Comparison of ENCODE assay signal across 1 cellular context in the genomic region with DNA sequence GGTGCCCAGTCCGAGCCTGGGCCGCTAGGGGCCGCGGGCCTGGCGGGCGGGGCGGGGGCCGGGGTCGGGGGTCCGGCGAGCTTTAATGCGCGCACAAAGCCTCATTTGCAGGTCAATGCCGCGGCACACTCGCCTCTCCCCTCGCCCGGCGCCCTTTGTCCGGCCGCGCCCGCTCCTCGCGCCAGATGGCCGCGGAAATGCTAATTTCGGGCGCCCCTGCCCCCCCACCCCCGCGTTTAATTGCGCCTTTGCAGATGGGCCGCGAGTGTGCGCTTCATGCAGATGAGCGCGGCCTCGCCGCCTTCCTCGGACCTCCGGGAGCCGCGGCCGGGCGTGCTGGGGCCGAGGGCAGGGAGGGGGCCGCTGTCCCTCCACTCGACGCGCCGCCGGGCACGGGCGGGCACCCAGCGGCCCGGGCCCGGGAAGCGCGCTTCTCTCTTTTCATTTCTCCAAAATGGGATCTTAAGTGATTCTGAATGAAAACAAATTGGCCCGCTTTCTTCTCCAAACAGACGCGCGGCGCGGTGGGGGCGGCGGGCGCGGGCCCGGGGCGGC.
TF ChIP-seq lines count a peak whose summit lies in the region.

No MANE protein-coding gene starts in this region.

TF ChIP-seq in IMR-90, 13 proteins besides CTCF, POLR2A, EP300 and RAD21:
- TF ChIP-seq NFE2L2 (IDR thresholded peaks at IDR 0.05; ENCODE audit: low read depth, low read length) (no peak), CHD1 (IDR thresholded peaks at IDR 0.05; ENCODE audit: low read depth, low read length) (no peak), BHLHE40 (IDR thresholded peaks at IDR 0.05; ENCODE audit: low read depth, low read length) (no peak), MXI1 (IDR thresholded peaks at IDR 0.05; ENCODE audit: borderline replicate concordance, low read depth, low read length) (no peak), MAFK (IDR thresholded peaks at IDR 0.05; ENCODE audit: low read depth, low read length) (no peak), RFX5 (IDR thresholded peaks at IDR 0.05; ENCODE audit: low read depth, low read length) (no peak), FOS (IDR thresholded peaks at IDR 0.05; ENCODE audit: low read depth, low read length) (no peak), SMC3 (IDR thresholded peaks at IDR 0.05; ENCODE audit: low read depth, low read length) (no peak), MAZ (IDR thresholded peaks at IDR 0.05; ENCODE audit: borderline replicate concordance, low read depth, low read length) (no peak), CEBPB (IDR thresholded peaks at IDR 0.05; ENCODE audit: low read depth, low read length) (no peak)
- TF ChIP-seq, protein P1, sequence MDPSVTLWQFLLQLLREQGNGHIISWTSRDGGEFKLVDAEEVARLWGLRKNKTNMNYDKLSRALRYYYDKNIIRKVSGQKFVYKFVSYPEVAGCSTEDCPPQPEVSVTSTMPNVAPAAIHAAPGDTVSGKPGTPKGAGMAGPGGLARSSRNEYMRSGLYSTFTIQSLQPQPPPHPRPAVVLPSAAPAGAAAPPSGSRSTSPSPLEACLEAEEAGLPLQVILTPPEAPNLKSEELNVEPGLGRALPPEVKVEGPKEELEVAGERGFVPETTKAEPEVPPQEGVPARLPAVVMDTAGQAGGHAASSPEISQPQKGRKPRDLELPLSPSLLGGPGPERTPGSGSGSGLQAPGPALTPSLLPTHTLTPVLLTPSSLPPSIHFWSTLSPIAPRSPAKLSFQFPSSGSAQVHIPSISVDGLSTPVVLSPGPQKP (IDR thresholded peaks at IDR 0.05; ENCODE audit: borderline replicate concordance, low read depth, low read length), result no peak
